ENCODE assay signal across 11 cellular contexts in genomic region chr17:47072881-47073280, GRCh38.
DNase-seq lines count a peak whose midpoint lies in the region; ATAC-seq and TF ChIP-seq lines count a peak whose summit lies in the region.
"Had no signal": no experiment of that assay in that cellular context is flagged by ENCODE, and none has a peak within 500 bp of the region (broad histone marks: within the 10 kb centered on the region; RNA-seq: fewer than 3 reads in every experiment).

No MANE protein-coding gene starts in this region.

- TF ChIP-seq CTCF in choroid plexus epithelial cell (conservative IDR thresholded peaks at IDR 0.05; ENCODE audit: low read depth, low read length): no peak

- DNase-seq in NCI-H2227 (lab: John Stamatoyannopoulos, UW; ENCODE audit: unreplicated experiment) (peak; percentile 9), NCI-H2227 treated with DMSO at 0.1 percent for 48 hours (lab: John Stamatoyannopoulos, UW) (no peak), NCI-H524 treated with DMSO at 0.1 percent for 48 hours (lab: John Stamatoyannopoulos, UW) (peak; percentile 89), choroid plexus epithelial cell (ENCODE audit: low read depth) (peak; percentile 82), pons (ENCODE audit: low spot score) (peak; percentile 79), DMS53 treated with DMSO at 0.1 percent for 48 hours (lab: John Stamatoyannopoulos, UW; ENCODE audit: unreplicated experiment) (no peak), NCI-H510A treated with DMSO at 0.1 percent for 48 hours (lab: John Stamatoyannopoulos, UW) (no peak)
- DNase-seq: NCI-H1930 had no signal

- H3K4me3 ChIP-seq in choroid plexus epithelial cell (ENCODE audit: low read depth, low read length): no peak overlapping the region

- ATAC-seq in HG02885 (IDR thresholded peaks at IDR 0.05; ENCODE audit: poor library complexity, unreplicated experiment): no peak
- ATAC-seq: esophagus mucosa, HCT116 had no signal

Comparison
In these comparisons a context has a peak if more than half of its experiments do, and no peak if none do; other contexts are left out.
1. DNase-seq: peak in NCI-H2227 (single experiment), NCI-H524 treated with DMSO at 0.1 percent for 48 hours (single experiment), choroid plexus epithelial cell (single experiment) and pons (single experiment); none in NCI-H2227 treated with DMSO at 0.1 percent for 48 hours (single experiment), DMS53 treated with DMSO at 0.1 percent for 48 hours (single experiment) and NCI-H510A treated with DMSO at 0.1 percent for 48 hours (single experiment).